Comparison of ENCODE assay signal across 1 cellular context in the genomic region with DNA sequence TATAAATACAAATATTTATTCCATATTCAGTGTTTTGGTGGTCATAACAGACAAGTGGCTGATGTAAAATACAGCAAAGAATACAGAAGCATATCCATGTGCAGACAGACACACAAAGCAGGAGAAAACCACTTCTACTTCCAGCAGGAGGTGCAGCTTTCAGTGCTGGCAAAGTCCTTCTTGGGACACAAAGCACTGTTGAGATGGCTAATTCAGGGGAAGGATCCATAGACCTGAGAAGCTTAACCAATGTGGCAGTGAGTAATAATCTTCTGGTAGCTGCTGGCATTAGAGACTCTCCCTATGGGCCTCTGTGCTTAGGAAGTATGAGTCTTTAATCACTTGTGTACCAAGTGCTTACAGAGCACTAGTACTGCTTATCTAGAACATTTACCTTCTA.
TF ChIP-seq lines count a peak whose summit lies in the region.

No MANE protein-coding gene starts in this region.

TF ChIP-seq in WTC11, 78 proteins besides CTCF, POLR2A, EP300 and RAD21 (continued from another document):
- TF ChIP-seq, protein P1, sequence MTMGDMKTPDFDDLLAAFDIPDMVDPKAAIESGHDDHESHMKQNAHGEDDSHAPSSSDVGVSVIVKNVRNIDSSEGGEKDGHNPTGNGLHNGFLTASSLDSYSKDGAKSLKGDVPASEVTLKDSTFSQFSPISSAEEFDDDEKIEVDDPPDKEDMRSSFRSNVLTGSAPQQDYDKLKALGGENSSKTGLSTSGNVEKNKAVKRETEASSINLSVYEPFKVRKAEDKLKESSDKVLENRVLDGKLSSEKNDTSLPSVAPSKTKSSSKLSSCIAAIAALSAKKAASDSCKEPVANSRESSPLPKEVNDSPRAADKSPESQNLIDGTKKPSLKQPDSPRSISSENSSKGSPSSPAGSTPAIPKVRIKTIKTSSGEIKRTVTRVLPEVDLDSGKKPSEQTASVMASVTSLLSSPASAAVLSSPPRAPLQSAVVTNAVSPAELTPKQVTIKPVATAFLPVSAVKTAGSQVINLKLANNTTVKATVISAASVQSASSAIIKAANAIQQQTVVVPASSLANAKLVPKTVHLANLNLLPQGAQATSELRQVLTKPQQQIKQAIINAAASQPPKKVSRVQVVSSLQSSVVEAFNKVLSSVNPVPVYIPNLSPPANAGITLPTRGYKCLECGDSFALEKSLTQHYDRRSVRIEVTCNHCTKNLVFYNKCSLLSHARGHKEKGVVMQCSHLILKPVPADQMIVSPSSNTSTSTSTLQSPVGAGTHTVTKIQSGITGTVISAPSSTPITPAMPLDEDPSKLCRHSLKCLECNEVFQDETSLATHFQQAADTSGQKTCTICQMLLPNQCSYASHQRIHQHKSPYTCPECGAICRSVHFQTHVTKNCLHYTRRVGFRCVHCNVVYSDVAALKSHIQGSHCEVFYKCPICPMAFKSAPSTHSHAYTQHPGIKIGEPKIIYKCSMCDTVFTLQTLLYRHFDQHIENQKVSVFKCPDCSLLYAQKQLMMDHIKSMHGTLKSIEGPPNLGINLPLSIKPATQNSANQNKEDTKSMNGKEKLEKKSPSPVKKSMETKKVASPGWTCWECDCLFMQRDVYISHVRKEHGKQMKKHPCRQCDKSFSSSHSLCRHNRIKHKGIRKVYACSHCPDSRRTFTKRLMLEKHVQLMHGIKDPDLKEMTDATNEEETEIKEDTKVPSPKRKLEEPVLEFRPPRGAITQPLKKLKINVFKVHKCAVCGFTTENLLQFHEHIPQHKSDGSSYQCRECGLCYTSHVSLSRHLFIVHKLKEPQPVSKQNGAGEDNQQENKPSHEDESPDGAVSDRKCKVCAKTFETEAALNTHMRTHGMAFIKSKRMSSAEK (CRISPR knock-in tag; IDR thresholded peaks at IDR 0.05; ENCODE audit: borderline replicate concordance): no peak
- TF ChIP-seq ZBTB21 (CRISPR knock-in tag; IDR thresholded peaks at IDR 0.05; ENCODE audit: borderline replicate concordance): no peak
- no peak for TF ChIP-seq FOXP1 (CRISPR knock-in tag; IDR thresholded peaks at IDR 0.05; ENCODE audit: borderline replicate concordance)
- TF ChIP-seq ZNF396 (CRISPR knock-in tag; IDR thresholded peaks at IDR 0.05; ENCODE audit: borderline replicate concordance): no peak
